In the genomic region with DNA sequence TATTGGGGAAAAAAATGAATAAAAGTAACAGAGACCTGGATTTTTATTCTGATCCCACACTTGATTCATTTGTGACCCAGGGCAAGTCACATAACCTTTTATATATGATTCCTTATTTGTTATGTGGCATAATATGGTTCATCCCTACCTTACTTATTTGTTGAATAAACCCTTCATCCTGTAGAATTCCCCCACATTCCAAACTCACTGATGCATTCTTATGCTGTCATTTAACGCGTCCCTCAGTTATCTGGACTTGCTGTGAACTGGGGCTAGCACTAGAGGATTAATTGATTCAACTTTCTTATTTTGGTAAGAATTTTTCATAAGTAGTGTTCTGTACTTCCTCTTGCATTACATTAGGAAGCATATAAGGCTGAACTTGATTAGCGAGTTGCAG, we compare ENCODE assay signal across 21 cellular contexts.
"Had no signal": no experiment of that assay in that cellular context is flagged by ENCODE, and none has a peak within 500 bp of the region (broad histone marks: within the 10 kb centered on the region; RNA-seq: fewer than 3 reads in every experiment).

No MANE protein-coding gene starts in this region.

- ATAC-seq: esophagus mucosa; gastrocnemius medialis; left colon; left ventricle myocardium superior; naive thymus-derived CD4-positive, alpha-beta T cell; psoas muscle had no signal

- H3K27me3 Mint-ChIP-seq: naive thymus-derived CD4-positive, alpha-beta T cell had no signal

- H3K4me3 ChIP-seq: coronary artery, gastrocnemius medialis, psoas muscle, sigmoid colon, skin epidermis, stomach, thoracic aorta had no signal

- H3K4me3 Mint-ChIP-seq: naive thymus-derived CD4-positive, alpha-beta T cell; nephron progenitor cell had no signal

- H3K27ac ChIP-seq: coronary artery, gastrocnemius medialis, psoas muscle, sigmoid colon, skin epidermis, stomach, thoracic aorta had no signal

- H3K27ac Mint-ChIP-seq: naive thymus-derived CD4-positive, alpha-beta T cell; nephron progenitor cell had no signal

- H3K36me3 ChIP-seq: gastrocnemius medialis, sigmoid colon, stomach, thoracic aorta had no signal

- H3K27me3 ChIP-seq: gastrocnemius medialis, sigmoid colon, stomach had no signal

- H3K4me1 Mint-ChIP-seq: naive thymus-derived CD4-positive, alpha-beta T cell had no signal

- H3K9me3 ChIP-seq: gastrocnemius medialis, sigmoid colon, thoracic aorta had no signal

- DNase-seq: cerebellar nuclear complex; effector CD4-positive, alpha-beta T cell; gastrocnemius medialis; glutamatergic neuron; left colon; left ventricle myocardium superior; mammary epithelial cell; naive thymus-derived CD4-positive, alpha-beta T cell; nephron progenitor cell; psoas muscle; sigmoid colon; stimulated activated CD4-positive, alpha-beta T cell treated with anti-CD3 and anti-CD28 coated beads, Interleukin-2, amount 100 ng/mL, for 24 hours; stimulated activated CD4-positive, alpha-beta T cell treated with anti-CD3 and anti-CD28 coated beads, Interleukin-4, amount 100 ng/mL, for 4 hours; stimulated activated naive CD4-positive, alpha-beta T cell; stomach; substantia nigra; trophoblast cell had no signal

- H3K4me1 ChIP-seq: gastrocnemius medialis, psoas muscle, sigmoid colon, stomach had no signal
